In the genomic region with DNA sequence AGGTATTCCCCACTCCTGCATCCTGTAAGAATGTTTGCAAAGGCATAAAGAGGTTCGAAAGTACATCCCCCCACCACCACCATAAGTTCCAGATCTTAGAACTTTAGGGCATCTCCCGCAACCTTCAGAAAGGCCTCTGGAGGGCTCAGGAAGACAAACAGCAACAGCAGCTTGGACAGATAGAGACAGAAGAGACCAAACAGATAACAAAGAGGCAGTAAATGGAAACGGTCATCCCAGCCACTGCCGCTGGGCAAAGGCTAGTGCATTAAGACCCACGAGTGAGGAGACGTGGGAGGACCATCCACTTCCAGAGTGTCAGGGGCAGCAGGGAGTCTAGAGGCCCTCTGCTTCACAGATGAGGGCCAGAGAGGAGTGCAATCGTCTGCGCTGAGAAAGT, we compare ENCODE assay signal across 21 cellular contexts.
"Had no signal": no experiment of that assay in that cellular context is flagged by ENCODE, and none has a peak within 500 bp of the region (broad histone marks: within the 10 kb centered on the region; RNA-seq: fewer than 3 reads in every experiment).

No MANE protein-coding gene starts in this region.

- H3K4me1 ChIP-seq: breast epithelium, lower lobe of right lung, pancreas, thyroid gland had no signal

- H3K27ac ChIP-seq: breast epithelium, epithelial cell of prostate, lower lobe of right lung, pancreas, thyroid gland had no signal

- H3K9me3 Mint-ChIP-seq: activated T-helper 1 cell treated with anti-CD3 and anti-CD28 coated beads, Interleukin-12 subunit alpha, Interleukin-12 subunit beta, Interleukin-2, Interleukin-4 antibody, amounts not matched to agents 30 ng/mL and 10 ng/mL and 1 ng/mL, durations not matched to agents 14 hours and 24 hours and 36 hours; mesothelial cell of epicardium; naive thymus-derived CD8-positive, alpha-beta T cell; stimulated activated naive CD8-positive, alpha-beta T cell treated with anti-CD3 and anti-CD28 coated beads, Interleukin-15, Interleukin-2, amounts not matched to agents 100 ng/mL and 50 ng/mL, for 24 hours; T-cell; T-helper 2 cell treated with Interferon-gamma antibody and Interleukin-4, amounts not matched to agents 5 μg/mL and 100 μg/mL, for 36 hours had no signal

- H3K36me3 ChIP-seq: breast epithelium, lower lobe of right lung, pancreas, thyroid gland had no signal

- H3K4me3 Mint-ChIP-seq: activated CD8-positive, alpha-beta T cell treated with anti-CD3 and anti-CD28 coated beads, Interleukin-2, amount 10 ng/mL, durations not matched to agents 7 days and 5 days; activated naive CD8-positive, alpha-beta T cell; activated T-helper 1 cell treated with anti-CD3 and anti-CD28 coated beads, Interleukin-12 subunit alpha, Interleukin-12 subunit beta, Interleukin-2, Interleukin-4 antibody, amounts not matched to agents 30 ng/mL and 10 ng/mL and 1 ng/mL, durations not matched to agents 14 hours and 24 hours and 36 hours; mesothelial cell of epicardium; naive thymus-derived CD8-positive, alpha-beta T cell; stimulated activated naive CD8-positive, alpha-beta T cell treated with anti-CD3 and anti-CD28 coated beads, Interleukin-15, Interleukin-2, amounts not matched to agents 100 ng/mL and 50 ng/mL, for 24 hours; T-cell; T-helper 2 cell treated with Interferon-gamma antibody and Interleukin-4, amounts not matched to agents 5 μg/mL and 100 μg/mL, for 36 hours had no signal

- DNase-seq: activated CD4-positive, alpha-beta T cell treated with anti-CD3 and anti-CD28 coated beads for 1 hour; activated CD4-positive, alpha-beta T cell treated with anti-CD3 and anti-CD28 coated beads, Interleukin-2, amount 50 U/mL, for 1 hour; activated CD8-positive, alpha-beta T cell treated with anti-CD3 and anti-CD28 coated beads, Interleukin-2, amount 10 ng/mL, durations not matched to agents 7 days and 5 days; activated naive CD4-positive, alpha-beta T cell; cortex of kidney; kidney; lower lobe of right lung; naive thymus-derived CD8-positive, alpha-beta T cell; pancreas; right cardiac atrium; stimulated activated CD4-positive, alpha-beta T cell treated with anti-CD3 and anti-CD28 coated beads, Interleukin-4, amount 100 ng/mL, for 24 hours; substantia nigra; T-cell; thyroid gland had no signal

- H3K4me3 ChIP-seq: breast epithelium, lower lobe of right lung, pancreas, thyroid gland had no signal

- H3K9me3 ChIP-seq: breast epithelium, lower lobe of right lung, pancreas, thyroid gland had no signal

- H3K27ac Mint-ChIP-seq: activated naive CD8-positive, alpha-beta T cell; activated T-helper 1 cell treated with anti-CD3 and anti-CD28 coated beads, Interleukin-12 subunit alpha, Interleukin-12 subunit beta, Interleukin-2, Interleukin-4 antibody, amounts not matched to agents 30 ng/mL and 10 ng/mL and 1 ng/mL, durations not matched to agents 14 hours and 24 hours and 36 hours; mesothelial cell of epicardium; stimulated activated naive CD8-positive, alpha-beta T cell treated with anti-CD3 and anti-CD28 coated beads, Interleukin-15, Interleukin-2, amounts not matched to agents 100 ng/mL and 50 ng/mL, for 24 hours; T-cell; T-helper 2 cell treated with Interferon-gamma antibody and Interleukin-4, amounts not matched to agents 5 μg/mL and 100 μg/mL, for 36 hours had no signal

- H3K27me3 Mint-ChIP-seq: activated naive CD8-positive, alpha-beta T cell; naive thymus-derived CD8-positive, alpha-beta T cell; stimulated activated naive CD8-positive, alpha-beta T cell treated with anti-CD3 and anti-CD28 coated beads, Interleukin-15, Interleukin-2, amounts not matched to agents 100 ng/mL and 50 ng/mL, for 24 hours; T-cell had no signal

- H3K4me1 Mint-ChIP-seq: mesothelial cell of epicardium, T-cell had no signal

- H3K27me3 ChIP-seq: breast epithelium, pancreas, thyroid gland had no signal

- ATAC-seq: activated CD8-positive, alpha-beta T cell treated with anti-CD3 and anti-CD28 coated beads, Interleukin-2, amount 10 ng/mL, durations not matched to agents 7 days and 5 days; lower lobe of right lung; naive thymus-derived CD8-positive, alpha-beta T cell; pancreas; T-cell had no signal

- H3K36me3 Mint-ChIP-seq: mesothelial cell of epicardium had no signal
